In genomic region chr18:8719192-8719591, GRCh38 we compare ENCODE assay signal across 18 cellular contexts. TPM values are rescaled to one million over a fixed set of nuclear protein-coding genes. Genes with fewer than 3 reads are reported as not detected.
"Had no signal": no experiment of that assay in that cellular context is flagged by ENCODE, and none has a peak within 500 bp of the region (broad histone marks: within the 10 kb centered on the region; RNA-seq: fewer than 3 reads in every experiment).

No MANE protein-coding gene starts in this region.

- H3K27ac ChIP-seq: breast epithelium, neutrophil, parathyroid adenoma had no signal

- H3K36me3 ChIP-seq: breast epithelium, neutrophil, transverse colon had no signal

- H3K4me1 ChIP-seq: breast epithelium had no signal

- ATAC-seq: activated CD8-positive, alpha-beta T cell treated with anti-CD3 and anti-CD28 coated beads for 36 hours; activated naive CD8-positive, alpha-beta T cell treated with anti-CD3 and anti-CD28 coated beads, Interleukin-2, amount 50 U/mL, for 24 hours; esophagus mucosa; naive thymus-derived CD4-positive, alpha-beta T cell had no signal

- H3K27me3 ChIP-seq: breast epithelium had no signal

- H3K4me3 ChIP-seq: breast epithelium, transverse colon had no signal

- DNase-seq: activated CD4-positive, alpha-beta T cell treated with anti-CD3 and anti-CD28 coated beads, Interleukin-2, amount 10 ng/mL, durations not matched to agents 24 days and 14 days; activated CD8-positive, alpha-beta T cell treated with anti-CD3 and anti-CD28 coated beads for 36 hours; activated naive CD4-positive, alpha-beta T cell treated with anti-CD3 and anti-CD28 coated beads, Interleukin-2, amount 10 ng/mL, durations not matched to agents 7 days and 5 days; activated naive CD8-positive, alpha-beta T cell treated with anti-CD3 and anti-CD28 coated beads, Interleukin-2, amount 50 U/mL, for 24 hours; activated T-cell treated with anti-CD3 and anti-CD28 coated beads, Interleukin-2, amount 50 U/mL, for 24 hours; aorta; cerebellar nuclear complex; effector CD4-positive, alpha-beta T cell; mesenchymal stem cell; naive thymus-derived CD4-positive, alpha-beta T cell; stimulated activated CD4-positive, alpha-beta T cell treated with anti-CD3 and anti-CD28 coated beads, Interleukin-1b, Interleukin-23, amount 100 ng/mL, for 48 hours; T-helper 1 cell; T-helper 9 cell; transverse colon had no signal

- H3K9me3 ChIP-seq: breast epithelium, neutrophil, transverse colon had no signal

RNA-seq across cellular contexts. Expression of gene MTCL1, which starts 13.8 kb away (rescaled TPM):
- polyA plus RNA-seq: naive thymus-derived CD4-positive, alpha-beta T cell had no signal
